ENCODE assay signal across 7 cellular contexts in genomic region chr4:10033191-10033881, GRCh38. TPM values are rescaled to one million over a fixed set of nuclear protein-coding genes. Genes with fewer than 3 reads are reported as not detected.
DNase-seq lines count a peak whose midpoint lies in the region; ATAC-seq and TF ChIP-seq lines count a peak whose summit lies in the region.

No MANE protein-coding gene starts in this region.

- intact Hi-C loops in heart right ventricle (cut with DNase I): no loop called here
- intact Hi-C loops in stomach (cut with DNase I; ENCODE audit: low total_unique reads): no loop called here

- H3K9me3 ChIP-seq in heart right ventricle: no peaks in the 10 kb centered on the region
- H3K9me3 ChIP-seq in stomach: no peaks in the 10 kb centered on the region

- H3K36me3 ChIP-seq in heart right ventricle: no peaks in the 10 kb centered on the region
- no peaks in the 10 kb centered on the region for H3K36me3 ChIP-seq in stomach

- H3K4me3 Mint-ChIP-seq in HFFc6: peak overlapping the region; percentile 53

- no peaks in the 10 kb centered on the region for H3K27me3 ChIP-seq in heart right ventricle
- no peaks in the 10 kb centered on the region for H3K27me3 ChIP-seq in stomach

- TF ChIP-seq POLR2A in stomach (IDR thresholded peaks at IDR 0.05): no peak

- H3K4me1 Mint-ChIP-seq in HFFc6 (ENCODE audit: low read depth): peaks cover 26% of the 10 kb centered on the region

- no peaks in the 10 kb centered on the region for H3K9me3 Mint-ChIP-seq in HFFc6

- H3K4me1 ChIP-seq in heart right ventricle (peaks cover 16 to 56% (median 38%) of the 10 kb centered on the region in 9 donors), stomach (peaks cover 7 to 33% (median 19%) of the 10 kb centered on the region in 4 donors)

- DNase-seq in HFFc6 (peak; percentile 53), SW480 (ENCODE audit: low spot score) (peak; percentile 11), heart right ventricle (peak in 1 of 2 donors; percentile 72), stomach (no peak), NCI-H1105 (lab: John Stamatoyannopoulos, UW) (no peak), midbrain (lab: John Stamatoyannopoulos, UW) (no peak), DMS79 (lab: John Stamatoyannopoulos, UW) (no peak)

- H3K4me3 ChIP-seq in heart right ventricle: no peak overlapping the region
- no peak overlapping the region for H3K4me3 ChIP-seq in stomach

- no peak for TF ChIP-seq CTCF in HFFc6 (IDR thresholded peaks at IDR 0.05)
- no peak for TF ChIP-seq CTCF in heart right ventricle (IDR thresholded peaks at IDR 0.05)
- TF ChIP-seq CTCF in stomach (IDR thresholded peaks at IDR 0.05): no peak

- peaks cover 5% of the 10 kb centered on the region for H3K27me3 Mint-ChIP-seq in HFFc6 (ENCODE audit: insufficient read depth)

- H3K27ac Mint-ChIP-seq in HFFc6: peak overlapping the region; percentile 62

- peak in 7 of 8 donors; percentile 62 to 83 (median 73) for ATAC-seq in heart right ventricle

- no peaks in the 10 kb centered on the region for H3K36me3 Mint-ChIP-seq in HFFc6 (ENCODE audit: low read depth)

- peak overlapping the region in 9 of 10 donors; percentile 8 to 85 (median 58) for H3K27ac ChIP-seq in heart right ventricle
- H3K27ac ChIP-seq in stomach: peak overlapping the region; percentile 44 to 71 (median 69)

- no peak for TF ChIP-seq EP300 in stomach (IDR thresholded peaks at IDR 0.05)

- 54 to 63% methylated on average over 18 of the region's 18 CpGs for WGBS in heart right ventricle, 2 donors
- WGBS in stomach, 5 donors: 42 to 59% (median 51%) methylated on average over 18 of the region's 18 CpGs

RNA-seq across cellular contexts. Expression of gene SLC2A9, which starts 12.0 kb away (rescaled TPM):
- total RNA-seq in HFFc6 (2021; fragmentation: NEBNext Ultra II Directional; extraction: Animal tissue kit (Norgen Biotek cat#: 25700)): 1 to 10 TPM; 1.3 to 2.0 (median 1.6) TPM
- total RNA-seq in heart right ventricle: 10 to 100 TPM in 2 of 10 donors, 1 to 10 TPM in 8; 3.2 to 10.9 (median 5.8) TPM
- 1 to 10 TPM; 3.1 to 3.8 TPM for polyA plus RNA-seq in heart right ventricle
- total RNA-seq in stomach: 10 to 100 TPM in 1 of 5 donors, 1 to 10 TPM in 4; 2.2 to 35.3 (median 4.5) TPM
- polyA plus RNA-seq in stomach: 1 to 10 TPM in 2 of 3 donors, under 1 TPM in 1; 0.61 to 3.0 (median 1.6) TPM

Comparison
In these comparisons a context has a peak if more than half of its experiments do, and no peak if none do; other contexts are left out.
1. DNase-seq: peak in HFFc6 (single experiment) and SW480 (single experiment); none in stomach (single experiment), NCI-H1105 (single experiment), midbrain (single experiment) and DMS79 (single experiment).